Comparison of ENCODE assay signal across 8 cellular contexts in genomic region chr16:57304169-57305061, GRCh38. TPM values are rescaled to one million over a fixed set of nuclear protein-coding genes. Genes with fewer than 3 reads are reported as not detected.
DNase-seq lines count a peak whose midpoint lies in the region; ATAC-seq and TF ChIP-seq lines count a peak whose summit lies in the region.
"Had no signal": no experiment of that assay in that cellular context is flagged by ENCODE, and none has a peak within 500 bp of the region (broad histone marks: within the 10 kb centered on the region; RNA-seq: fewer than 3 reads in every experiment).

No MANE protein-coding gene starts in this region.

- H3K9me3 ChIP-seq in HEK293 (ENCODE audit: control insufficient read depth, insufficient read depth, low read depth, low read length) (no peaks in the 10 kb centered on the region), tibial artery (no peaks in the 10 kb centered on the region)

- H3K4me1 ChIP-seq in HEK293 (ENCODE audit: control insufficient read depth, insufficient read depth, low read length) (no peaks in the 10 kb centered on the region), tibial artery (peaks cover 0 to 40% (median 27%) of the 10 kb centered on the region in 4 donors)

- POLR2A ChIA-PET in HEK293 (lab: Yijun Ruan, JAX), result interaction anchor here (1.4 to 1.6 kb wide), 2 partner anchors 143 kb away, joined by 3 to 4 read pairs; partner anchors contain the start of genes CIAPIN1 and COQ9

- H3K4me3 ChIP-seq in HEK293 (ENCODE audit: low read depth, low read length), result no peak overlapping the region
- H3K4me3 ChIP-seq in brain microvascular endothelial cell (ENCODE audit: low read depth, low read length), result no peak overlapping the region
- no peak overlapping the region for H3K4me3 ChIP-seq in tibial artery

- CTCF ChIA-PET in HEK293 (lab: Yijun Ruan, JAX), result interaction anchor here (0.5 to 9.4 kb wide), 4 partner anchors 18 to 215 kb away, joined by 3 to 290 read pairs (median 6); no protein-coding TSS in a partner anchor

- TF ChIP-seq CTCF in HEK293 (tag by site-specific recombination; IDR thresholded peaks at IDR 0.05), result no peak
- no peak for TF ChIP-seq CTCF in brain microvascular endothelial cell (IDR thresholded peaks at IDR 0.05; ENCODE audit: low read depth, low read length, missing control alignments)
- TF ChIP-seq CTCF in tibial artery (IDR thresholded peaks at IDR 0.05), result no peak

- H3K36me3 ChIP-seq in HEK293 (ENCODE audit: control insufficient read depth in 2 of 2, insufficient read depth in 1 of 2, low read length in 2 of 2) (no peaks in the 10 kb centered on the region), brain microvascular endothelial cell (replicated peaks) (no peaks in the 10 kb centered on the region), tibial artery (no peaks in the 10 kb centered on the region)

- ATAC-seq in left lobe of liver (peak; percentile 54), HG02870 (IDR thresholded peaks at IDR 0.05; ENCODE audit: unreplicated experiment) (no peak), GM21360 (IDR thresholded peaks at IDR 0.05; ENCODE audit: unreplicated experiment) (no peak)

- intact Hi-C loops in tibial artery (cut with DNase I; ENCODE audit: low total_unique reads), result loop anchor here (2.0 to 10.0 kb wide), 3 partner anchors 68 to 500 kb away; partner anchors contain the start of genes CCDC102A, CX3CL1 and KIFC3

- no peaks in the 10 kb centered on the region for H3K27me3 ChIP-seq in brain microvascular endothelial cell (replicated peaks)
- no peaks in the 10 kb centered on the region for H3K27me3 ChIP-seq in tibial artery

- no peak overlapping the region for H3K27ac ChIP-seq in HEK293 (ENCODE audit: extremely low read depth, low read depth, low read length)
- no peak overlapping the region for H3K27ac ChIP-seq in brain microvascular endothelial cell
- H3K27ac ChIP-seq in tibial artery, result peak overlapping the region; percentile 88 to 89

- in situ Hi-C loops in brain microvascular endothelial cell (cut with HindIII; ENCODE audit: low pct_ligation_motif_present, low sequenced_read_pairs), result no loop called here

- DNase-seq in brain microvascular endothelial cell, result peak; percentile 32
- DNase-seq in left lobe of liver (ENCODE audit: low spot score), result peak; percentile 87
- peak; percentile 84 to 92 for DNase-seq in tibial artery
- DNase-seq in NOMO-1 treated with dmso at 0.1 percent for 144 hours (lab: John Stamatoyannopoulos, UW; ENCODE audit: unreplicated experiment), result no peak
- DNase-seq: Karpas-422 had no signal

TF ChIP-seq in HEK293, 187 proteins besides CTCF, POLR2A, EP300 and RAD21:
- TF ChIP-seq SCRT1 (tag by site-specific recombination; IDR thresholded peaks at IDR 0.05; ENCODE audit: borderline replicate concordance) (no peak), ZNF585B (tag by site-specific recombination; IDR thresholded peaks at IDR 0.05) (no peak), ZBTB21 (tag by site-specific recombination; IDR thresholded peaks at IDR 0.05) (no peak), KLF7 (tag by site-specific recombination; IDR thresholded peaks at IDR 0.05; ENCODE audit: borderline replicate concordance) (no peak), ZNF335 (tag by site-specific recombination; conservative IDR thresholded peaks at IDR 0.05) (peak; percentile 56), ZNF423 (tag by site-specific recombination; IDR thresholded peaks at IDR 0.05) (no peak), ZNF146 (tag by site-specific recombination; IDR thresholded peaks at IDR 0.05) (no peak), GLIS1 (tag by site-specific recombination; IDR thresholded peaks at IDR 0.05) (peak; percentile 33; the same call in 1 of the 2 replicates), ZNF707 (tag by site-specific recombination; IDR thresholded peaks at IDR 0.05) (no peak), ZNF843 (tag by site-specific recombination; IDR thresholded peaks at IDR 0.05) (no peak), ZNF785 (tag by site-specific recombination; IDR thresholded peaks at IDR 0.05) (no peak), ZBTB1 (tag by site-specific recombination; IDR thresholded peaks at IDR 0.05) (no peak), ZNF48 (tag by site-specific recombination; IDR thresholded peaks at IDR 0.05) (no peak), ZNF501 (tag by site-specific recombination; IDR thresholded peaks at IDR 0.05) (no peak), OVOL3 (tag by site-specific recombination; IDR thresholded peaks at IDR 0.05) (no peak), ZNF664 (tag by site-specific recombination; IDR thresholded peaks at IDR 0.05) (peak; percentile 58; the same call in 1 of the 2 replicates), ZNF654 (tag by site-specific recombination; IDR thresholded peaks at IDR 0.05; ENCODE audit: low read depth) (no peak), ZNF202 (tag by site-specific recombination; IDR thresholded peaks at IDR 0.05; ENCODE audit: borderline replicate concordance) (no peak), ELK4 (IDR thresholded peaks at IDR 0.05; ENCODE audit: borderline replicate concordance, low read depth, low read length) (no peak)

RNA-seq across cellular contexts. Expression of gene PLLP, which starts 19.9 kb away (rescaled TPM):
- 7.5 TPM for total RNA-seq in left lobe of liver

RNA-seq across cellular contexts. Expression of gene CCL22, which starts 54.2 kb away (rescaled TPM):
- total RNA-seq in left lobe of liver, result 0.40 TPM

RNA-seq across cellular contexts. Expression of gene ARL2BP, which starts 59.4 kb away (rescaled TPM):
- total RNA-seq in left lobe of liver, result 17.1 TPM

Comparison
In these comparisons a context has a peak if more than half of its experiments do, and no peak if none do; other contexts are left out.
1. H3K27ac ChIP-seq: peak in tibial artery (2 of 2); none in HEK293 (single experiment) and brain microvascular endothelial cell (single experiment).